8 cellular contexts compared by ENCODE assay signal in the genomic region with DNA sequence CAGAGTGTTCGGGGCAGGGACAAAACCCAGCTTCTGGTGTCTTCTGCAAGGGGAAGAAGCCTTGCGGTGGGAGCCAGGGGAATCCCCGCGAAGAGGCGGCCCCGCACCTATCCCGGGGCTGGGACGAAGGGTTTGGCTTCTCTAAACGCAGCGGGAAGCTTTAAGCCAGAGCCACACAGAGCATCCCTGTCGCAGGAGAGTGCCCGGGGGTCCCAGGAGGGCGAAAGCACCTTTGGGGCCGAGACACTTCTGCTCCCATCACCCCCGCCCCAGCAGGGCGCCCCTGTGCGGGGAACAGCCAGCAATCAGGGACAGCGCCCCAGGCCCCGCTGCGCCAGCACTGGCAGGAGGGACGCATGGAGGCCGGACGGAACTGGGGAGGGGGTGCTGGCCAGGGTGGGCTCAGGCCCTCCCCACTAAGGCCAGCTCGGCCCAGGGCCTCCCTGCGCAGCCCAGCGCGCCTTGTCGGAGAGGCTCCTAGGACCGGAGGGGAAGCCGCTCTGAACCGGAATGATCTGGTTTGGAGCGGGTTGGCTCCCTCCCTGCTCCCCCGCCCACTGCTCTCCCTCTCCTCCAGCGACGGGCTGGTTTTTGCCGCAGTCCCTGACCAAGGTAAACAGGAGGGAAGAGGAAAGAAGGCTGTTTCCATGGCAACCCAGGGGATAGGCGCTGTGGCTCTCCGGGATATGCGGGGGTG.
DNase-seq lines count a peak whose midpoint lies in the region; ATAC-seq and TF ChIP-seq lines count a peak whose summit lies in the region.

No MANE protein-coding gene starts in this region.

- peaks cover 0 to 8% (median 0%) of the 10 kb centered on the region in 3 donors for H3K36me3 ChIP-seq in Peyer's patch
- peaks cover 16% of the 10 kb centered on the region for H3K36me3 ChIP-seq in OCI-LY7 (ENCODE audit: insufficient read depth, low read length)

- BruUV-seq in OCI-LY7 (replicated peaks; lab: Mats Ljungman, UMichigan) = no TSS peak

- TF ChIP-seq CTCF in Peyer's patch (IDR thresholded peaks at IDR 0.05) = no peak
- peak; percentile 10 for TF ChIP-seq CTCF in retinal pigment epithelial cell (conservative IDR thresholded peaks at IDR 0.05; ENCODE audit: low read depth, low read length)
- no peak for TF ChIP-seq CTCF in OCI-LY7 (conservative IDR thresholded peaks at IDR 0.05; ENCODE audit: low read length)

- peak overlapping the region; percentile 44 to 77 (median 70) for H3K27ac ChIP-seq in Peyer's patch
- H3K27ac ChIP-seq in caudate nucleus (ENCODE audit: low read depth, low read length) = peak overlapping the region; percentile 97
- H3K27ac ChIP-seq in OCI-LY7 (ENCODE audit: low read depth, low read length, poor library complexity, severe bottlenecking) = no peak overlapping the region

- H3K4me3 ChIP-seq in Peyer's patch (peak overlapping the region; percentile 42 to 63 (median 52)), iPS-18c (ENCODE audit: insufficient read depth, low read depth, low read length) (peak overlapping the region; percentile 47), retinal pigment epithelial cell (ENCODE audit: low read length) (peak overlapping the region; percentile 43), OCI-LY7 (ENCODE audit: low read depth, low read length, poor library complexity, severe bottlenecking) (no peak overlapping the region)

- TF ChIP-seq POLR2A in Peyer's patch (IDR thresholded peaks at IDR 0.05) = no peak

- POLR2A ChIA-PET in OCI-LY7 (lab: Charles Lee) = interaction anchor here (1.2 kb wide), 1 partner anchor 20 kb away, joined by 3 read pairs; no protein-coding TSS in a partner anchor

- ATAC-seq in GM19438 (IDR thresholded peaks at IDR 0.05; ENCODE audit: low read depth, unreplicated experiment) = peak; percentile 69
- no peak for ATAC-seq in GM18873 (IDR thresholded peaks at IDR 0.05; ENCODE audit: low FRiP score, unreplicated experiment)

- H2AFZ ChIP-seq in OCI-LY7 (ENCODE audit: low read length) = no peak overlapping the region

- H3K9me3 ChIP-seq in Peyer's patch (no peaks in the 10 kb centered on the region), iPS-18c (ENCODE audit: control insufficient read depth, insufficient read depth, low read length) (no peaks in the 10 kb centered on the region), OCI-LY7 (ENCODE audit: low read length) (no peaks in the 10 kb centered on the region)

- H3K9me2 ChIP-seq in OCI-LY7 (ENCODE audit: insufficient read depth, low read length) = no peaks in the 10 kb centered on the region

- no peaks in the 10 kb centered on the region for H3K79me2 ChIP-seq in OCI-LY7 (ENCODE audit: insufficient read depth, low read depth, low read length)

- no peak overlapping the region; the same call in 1 of the 2 replicates for H3K4me2 ChIP-seq in OCI-LY7 (ENCODE audit: low read length)

- no peaks in the 10 kb centered on the region for H4K20me1 ChIP-seq in OCI-LY7 (ENCODE audit: insufficient read depth, low read length)

- H3K27me3 ChIP-seq in Peyer's patch = no peaks in the 10 kb centered on the region

- DNase-seq in AG20443 (ENCODE audit: low spot score) = peak; percentile 84
- DNase-seq in Peyer's patch = peak; percentile 52 to 75 (median 74)
- DNase-seq in caudate nucleus (lab: John Stamatoyannopoulos, UW) = peak in 57 of 61 donors; percentile 6 to 98 (median 50)
- peak; percentile 36 for DNase-seq in retinal pigment epithelial cell (ENCODE audit: low read depth)
- no peak for DNase-seq in OCI-LY7 (ENCODE audit: low spot score)

- H3K4me1 ChIP-seq in Peyer's patch = peaks cover 0 to 9% (median 2%) of the 10 kb centered on the region in 4 donors
- no peaks in the 10 kb centered on the region for H3K4me1 ChIP-seq in OCI-LY7 (ENCODE audit: insufficient read depth, low read length, poor library complexity, severe bottlenecking)

- intact Hi-C loops in OCI-LY7 (cut with micrococcal nuclease; ENCODE audit: unreplicated experiment) = no loop called here

- CTCF ChIA-PET in OCI-LY7 (lab: Charles Lee; ENCODE audit: unreplicated experiment) = no interaction called here
